ENCODE assay signal across 23 cellular contexts in the genomic region with DNA sequence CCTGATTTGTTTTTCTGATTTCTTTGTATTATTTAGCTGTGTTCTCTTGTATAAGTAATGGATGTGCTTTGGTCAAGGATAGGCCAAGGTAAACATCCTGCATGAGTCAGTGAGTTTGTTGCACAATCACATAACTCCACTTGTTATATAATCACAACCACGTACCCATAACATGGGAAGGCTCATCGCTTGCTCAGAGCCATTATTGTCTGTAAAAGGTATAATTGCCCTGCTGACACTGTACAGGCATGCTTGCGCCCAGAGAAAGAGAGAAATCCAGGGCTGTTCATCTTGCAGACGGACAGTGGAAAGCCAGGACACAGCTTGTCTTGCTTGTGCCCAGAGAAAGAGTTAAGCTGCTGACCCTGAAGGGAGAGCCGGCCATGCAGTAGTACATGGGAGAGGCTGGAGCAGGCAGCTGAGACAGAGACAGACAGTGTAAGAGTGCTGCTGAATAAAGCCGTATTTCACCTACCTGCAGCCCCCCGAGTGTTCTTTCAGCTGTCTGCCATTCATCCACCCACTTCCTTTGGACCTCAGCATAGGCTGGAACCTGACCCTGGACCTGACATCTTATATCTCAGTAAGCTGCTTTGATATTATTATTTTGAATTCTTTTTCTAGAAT.
DNase-seq lines count a peak whose midpoint lies in the region; ATAC-seq and TF ChIP-seq lines count a peak whose summit lies in the region.
"Had no signal": no experiment of that assay in that cellular context is flagged by ENCODE, and none has a peak within 500 bp of the region (broad histone marks: within the 10 kb centered on the region; RNA-seq: fewer than 3 reads in every experiment).

No MANE protein-coding gene starts in this region.

- ATAC-seq in foreskin keratinocyte (peak; percentile 48), HG03108 (IDR thresholded peaks at IDR 0.05; ENCODE audit: unreplicated experiment) (no peak)
- ATAC-seq: effector memory CD8-positive, alpha-beta T cell; natural killer cell treated with Interleukin-12 subunit alpha and Interleukin-12 subunit beta and Interleukin-15 and Interleukin-18, amount 100 ng/mL, for 72 hours; SK-N-SH treated with all-trans-retinoic acid at 6 μM for 48 hours had no signal

- no TSS peak for BruUV-seq in MCF 10A (replicated peaks; lab: Mats Ljungman, UMichigan)

- intact Hi-C loops in MCF 10A (cut with micrococcal nuclease) (no loop called here), breast epithelium (cut with DNase I; ENCODE audit: low total_unique reads) (no loop called here), vagina (cut with DNase I) (no loop called here)

- TF ChIP-seq POLR2A in breast epithelium (IDR thresholded peaks at IDR 0.05), result no peak
- no peak for TF ChIP-seq POLR2A in vagina (IDR thresholded peaks at IDR 0.05)

- H3K27ac ChIP-seq in breast epithelium, result no peak overlapping the region
- H3K27ac ChIP-seq in foreskin keratinocyte, result no peak overlapping the region
- no peak overlapping the region for H3K27ac ChIP-seq in vagina
- H3K27ac ChIP-seq: upper lobe of left lung had no signal

- H3K4me3 ChIP-seq in breast epithelium (no peak overlapping the region), astrocyte of the spinal cord (ENCODE audit: low read depth, low read length) (no peak overlapping the region), vagina (no peak overlapping the region)
- H3K4me3 ChIP-seq: upper lobe of left lung had no signal

- H3K36me3 Mint-ChIP-seq in MCF 10A (ENCODE audit: insufficient read depth, unreplicated experiment), result peaks cover 7% of the 10 kb centered on the region
- H3K36me3 Mint-ChIP-seq: activated naive CD8-positive, alpha-beta T cell; CD4-positive, CD25-positive, alpha-beta regulatory T cell; memory B cell had no signal

- no peaks in the 10 kb centered on the region for H3K27me3 ChIP-seq in breast epithelium
- peaks cover 7% of the 10 kb centered on the region for H3K27me3 ChIP-seq in foreskin keratinocyte
- no peaks in the 10 kb centered on the region for H3K27me3 ChIP-seq in vagina
- H3K27me3 ChIP-seq: upper lobe of left lung had no signal

- TF ChIP-seq CTCF in MCF 10A (IDR thresholded peaks at IDR 0.05; ENCODE audit: unreplicated experiment) (no peak), breast epithelium (IDR thresholded peaks at IDR 0.05) (no peak), astrocyte of the spinal cord (IDR thresholded peaks at IDR 0.05; ENCODE audit: low read depth, low read length) (no peak), foreskin keratinocyte (conservative IDR thresholded peaks at IDR 0.05) (no peak), vagina (IDR thresholded peaks at IDR 0.05) (no peak)

- no peaks in the 10 kb centered on the region for H3K4me1 ChIP-seq in breast epithelium
- H3K4me1 ChIP-seq in foreskin keratinocyte, result no peaks in the 10 kb centered on the region
- H3K4me1 ChIP-seq in vagina, result no peaks in the 10 kb centered on the region
- H3K4me1 ChIP-seq: upper lobe of left lung had no signal

- H3K36me3 ChIP-seq in breast epithelium (no peaks in the 10 kb centered on the region), vagina (no peaks in the 10 kb centered on the region)
- H3K36me3 ChIP-seq: upper lobe of left lung had no signal

- H3K4me3 Mint-ChIP-seq in MCF 10A (ENCODE audit: unreplicated experiment), result no peak overlapping the region
- H3K4me3 Mint-ChIP-seq: activated naive CD8-positive, alpha-beta T cell; CD4-positive, CD25-positive, alpha-beta regulatory T cell; central memory CD8-positive, alpha-beta T cell; effector memory CD8-positive, alpha-beta T cell; memory B cell; natural killer cell treated with Interleukin-12 subunit alpha and Interleukin-12 subunit beta and Interleukin-15 and Interleukin-18, amount 100 ng/mL, for 72 hours; stimulated activated naive CD8-positive, alpha-beta T cell treated with anti-CD3 and anti-CD28 coated beads, Interleukin-15, Interleukin-2, amounts not matched to agents 100 ng/mL and 50 ng/mL, for 24 hours had no signal

- peaks cover 12 to 15% of the 10 kb centered on the region in 2 donors for H3K9me3 ChIP-seq in breast epithelium
- peaks cover 4% of the 10 kb centered on the region for H3K9me3 ChIP-seq in vagina

- no peaks in the 10 kb centered on the region for H3K4me1 Mint-ChIP-seq in MCF 10A (ENCODE audit: insufficient read depth, unreplicated experiment)
- H3K4me1 Mint-ChIP-seq: CD4-positive, CD25-positive, alpha-beta regulatory T cell; central memory CD8-positive, alpha-beta T cell; memory B cell had no signal

- in situ Hi-C loops in astrocyte of the spinal cord (cut with HindIII; ENCODE audit: low sequenced_read_pairs), result no loop called here

- peaks cover 8% of the 10 kb centered on the region for H3K27me3 Mint-ChIP-seq in MCF 10A (ENCODE audit: insufficient read depth, unreplicated experiment)
- H3K27me3 Mint-ChIP-seq: activated naive CD8-positive, alpha-beta T cell; CD4-positive, CD25-positive, alpha-beta regulatory T cell; central memory CD8-positive, alpha-beta T cell; effector memory CD8-positive, alpha-beta T cell; natural killer cell treated with Interleukin-12 subunit alpha and Interleukin-12 subunit beta and Interleukin-15 and Interleukin-18, amount 100 ng/mL, for 72 hours; stimulated activated naive CD8-positive, alpha-beta T cell treated with anti-CD3 and anti-CD28 coated beads, Interleukin-15, Interleukin-2, amounts not matched to agents 100 ng/mL and 50 ng/mL, for 24 hours had no signal

- POLR2A ChIA-PET in MCF 10A (lab: Yijun Ruan, JAX), result no interaction called here

- H3K27ac Mint-ChIP-seq in MCF 10A (ENCODE audit: low read depth, unreplicated experiment), result no peak overlapping the region
- H3K27ac Mint-ChIP-seq: activated naive CD8-positive, alpha-beta T cell; effector memory CD8-positive, alpha-beta T cell; memory B cell; natural killer cell treated with Interleukin-12 subunit alpha and Interleukin-12 subunit beta and Interleukin-15 and Interleukin-18, amount 100 ng/mL, for 72 hours; stimulated activated naive CD8-positive, alpha-beta T cell treated with anti-CD3 and anti-CD28 coated beads, Interleukin-15, Interleukin-2, amounts not matched to agents 100 ng/mL and 50 ng/mL, for 24 hours had no signal

- peak; percentile 80 for DNase-seq in MCF 10A (ENCODE audit: unreplicated experiment)
- DNase-seq in breast epithelium (ENCODE audit: low spot score in 2 of 2), result no peak
- DNase-seq in astrocyte of the spinal cord (ENCODE audit: low read depth, low spot score), result peak; percentile 51
- DNase-seq in foreskin keratinocyte, result peak; percentile 32 to 43
- DNase-seq in NCI-H2081 treated with DMSO at 0.1 percent for 48 hours (lab: John Stamatoyannopoulos, UW), result no peak
- DNase-seq in vagina (ENCODE audit: extremely low spot score in 2 of 2), result no peak
- DNase-seq in NCI-H187 (lab: John Stamatoyannopoulos, UW), result no peak
- DNase-seq: activated CD4-positive, alpha-beta T cell treated with anti-CD3 and anti-CD28 coated beads, Interleukin-2, amount 50 U/mL, for 1 hour; activated T-cell treated with anti-CD3 and anti-CD28 coated beads, Interleukin-2, amount 50 U/mL, for 1 hour; CD4-positive, CD25-positive, alpha-beta regulatory T cell; DND-41; effector memory CD8-positive, alpha-beta T cell; Karpas-422; NCI-H1436 treated with DMSO at 0.1 percent for 48 hours; stimulated activated CD4-positive, alpha-beta T cell treated with anti-CD3 and anti-CD28 coated beads, Interleukin-15, amount 100 ng/mL, for 24 hours; upper lobe of left lung had no signal

- H3K9me3 Mint-ChIP-seq in MCF 10A (ENCODE audit: unreplicated experiment), result no peaks in the 10 kb centered on the region
- H3K9me3 Mint-ChIP-seq: stimulated activated naive CD8-positive, alpha-beta T cell treated with anti-CD3 and anti-CD28 coated beads, Interleukin-15, Interleukin-2, amounts not matched to agents 100 ng/mL and 50 ng/mL, for 24 hours had no signal

- CTCF ChIA-PET in MCF 10A (lab: Yijun Ruan, JAX), result no interaction called here

Comparison
In these comparisons a context has a peak if more than half of its experiments do, and no peak if none do; other contexts are left out.
1. DNase-seq: peak in MCF 10A (single experiment), astrocyte of the spinal cord (single experiment) and foreskin keratinocyte (2 of 2); none in breast epithelium (0 of 2), NCI-H2081 treated with DMSO at 0.1 percent for 48 hours (single experiment), vagina (0 of 2) and NCI-H187 (0 of 2).